7 cellular contexts compared by ENCODE assay signal in genomic region chr22:37711490-37711889, GRCh38.
"Had no signal": no experiment of that assay in that cellular context is flagged by ENCODE, and none has a peak within 500 bp of the region (broad histone marks: within the 10 kb centered on the region; RNA-seq: fewer than 3 reads in every experiment).

No MANE protein-coding gene starts in this region.

- FAIRE-seq: HepG2 had no signal

- H3K27ac ChIP-seq: GM23248, HL-60 had no signal

- H3K4me3 ChIP-seq: GM23248, HAP-1 had no signal

- H3K9me3 ChIP-seq: HAP-1 had no signal

- H3K36me3 ChIP-seq: HAP-1 had no signal

- DNase-seq: GM23248, GOT3, KG1 had no signal

- H3K9ac ChIP-seq: GM23248 had no signal

- H3K4me1 ChIP-seq: HAP-1 had no signal

- ATAC-seq: HCT116 had no signal

- H2AFZ ChIP-seq: GM23248 had no signal
